Comparison of ENCODE assay signal across 35 cellular contexts in the genomic region with DNA sequence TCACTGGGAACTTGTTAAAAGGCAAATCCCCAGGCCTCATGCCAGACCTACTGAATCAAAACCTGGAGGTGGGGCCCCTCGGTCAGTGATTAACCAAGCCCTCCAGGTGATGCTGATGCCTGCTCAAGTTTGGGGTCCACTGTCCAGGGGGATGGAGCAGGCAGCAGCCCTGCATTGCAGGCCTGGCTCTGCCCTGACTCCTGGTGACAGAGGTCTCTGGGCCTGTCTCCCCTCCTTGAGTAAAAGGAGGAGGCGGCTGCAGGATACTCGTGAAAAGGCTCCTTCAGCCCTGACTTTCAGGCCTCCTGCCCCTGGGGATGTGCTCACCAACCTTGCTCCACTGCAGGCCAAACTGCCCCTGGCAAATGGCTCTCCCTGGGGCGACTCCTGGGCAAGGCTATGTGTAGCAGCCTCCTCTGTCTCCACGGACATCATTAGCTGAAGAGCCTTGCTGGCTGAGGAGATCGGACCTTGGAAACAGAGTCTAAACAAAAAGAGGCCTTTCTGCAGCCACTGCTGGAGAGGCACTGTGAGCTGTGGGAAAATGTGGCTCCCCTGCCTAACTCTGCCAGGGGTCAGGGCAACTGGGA.
"Had no signal": no experiment of that assay in that cellular context is flagged by ENCODE, and none has a peak within 500 bp of the region (broad histone marks: within the 10 kb centered on the region; RNA-seq: fewer than 3 reads in every experiment).

No MANE protein-coding gene starts in this region.

- H3K27ac Mint-ChIP-seq: activated CD4-positive, alpha-beta T cell treated with anti-CD3 and anti-CD28 coated beads, Interleukin-2, amount 10 ng/mL, durations not matched to agents 24 days and 14 days; activated CD8-positive, alpha-beta T cell treated with anti-CD3 and anti-CD28 coated beads, Interleukin-2, amount 10 ng/mL, durations not matched to agents 7 days and 5 days; activated naive CD4-positive, alpha-beta T cell treated with anti-CD3 and anti-CD28 coated beads, Interleukin-2, amount 50 U/mL, for 24 hours; activated naive CD8-positive, alpha-beta T cell treated with anti-CD3 and anti-CD28 coated beads, Interleukin-2, amount 10 ng/mL, durations not matched to agents 7 days and 5 days; activated T-helper 17 cell treated with anti-CD3 and anti-CD28 coated beads, Interleukin-2, amount 50 U/mL, for 72 hours; T-helper 1 cell treated with Interleukin-12 subunit alpha and Interleukin-12 subunit beta and Interleukin-4 antibody, amounts not matched to agents 30 μg/mL and 1 μg/mL, for 36 hours; T-helper 2 cell treated with Interferon-gamma antibody and Interleukin-4, amounts not matched to agents 5 μg/mL and 100 μg/mL, for 36 hours had no signal

- H3K36me3 ChIP-seq: ascending aorta, breast epithelium, MG63, Peyer's patch, SJSA1 had no signal

- H3K4me3 Mint-ChIP-seq: activated CD4-positive, alpha-beta T cell treated with anti-CD3 and anti-CD28 coated beads, Interleukin-2, amount 10 ng/mL, durations not matched to agents 24 days and 14 days; activated CD8-positive, alpha-beta T cell treated with anti-CD3 and anti-CD28 coated beads, Interleukin-2, amount 10 ng/mL, durations not matched to agents 7 days and 5 days; activated naive CD4-positive, alpha-beta T cell treated with anti-CD3 and anti-CD28 coated beads, Interleukin-2, amount 50 U/mL, for 24 hours; activated naive CD8-positive, alpha-beta T cell treated with anti-CD3 and anti-CD28 coated beads, Interleukin-2, amount 10 ng/mL, durations not matched to agents 7 days and 5 days; activated T-helper 17 cell treated with anti-CD3 and anti-CD28 coated beads, Interleukin-2, amount 50 U/mL, for 72 hours; T-helper 1 cell treated with Interleukin-12 subunit alpha and Interleukin-12 subunit beta and Interleukin-4 antibody, amounts not matched to agents 30 μg/mL and 1 μg/mL, for 36 hours; T-helper 2 cell treated with Interferon-gamma antibody and Interleukin-4, amounts not matched to agents 5 μg/mL and 100 μg/mL, for 36 hours had no signal

- H3K4me1 Mint-ChIP-seq: activated CD4-positive, alpha-beta T cell treated with anti-CD3 and anti-CD28 coated beads, Interleukin-2, amount 10 ng/mL, durations not matched to agents 24 days and 14 days; activated naive CD4-positive, alpha-beta T cell treated with anti-CD3 and anti-CD28 coated beads, Interleukin-2, amount 50 U/mL, for 24 hours; activated naive CD8-positive, alpha-beta T cell treated with anti-CD3 and anti-CD28 coated beads, Interleukin-2, amount 10 ng/mL, durations not matched to agents 7 days and 5 days; activated T-helper 17 cell treated with anti-CD3 and anti-CD28 coated beads, Interleukin-2, amount 50 U/mL, for 72 hours had no signal

- DNase-seq: activated CD4-positive, alpha-beta T cell treated with anti-CD3 and anti-CD28 coated beads, Interleukin-2, amount 10 ng/mL, durations not matched to agents 24 days and 14 days; activated CD4-positive, alpha-beta T cell treated with anti-CD3 and anti-CD28 coated beads, Interleukin-2, amount 50 U/mL, for 4 hours; activated CD8-positive, alpha-beta memory T cell treated with anti-CD3 and anti-CD28 coated beads, Interleukin-2, amount 50 U/mL, for 48 hours; activated CD8-positive, alpha-beta T cell treated with anti-CD3 and anti-CD28 coated beads, Interleukin-2, amount 10 ng/mL, durations not matched to agents 7 days and 5 days; activated effector memory CD4-positive, alpha-beta T cell treated with anti-CD3 and anti-CD28 coated beads, Interleukin-2, amount 50 U/mL, for 16 hours; activated naive CD4-positive, alpha-beta T cell; activated naive CD8-positive, alpha-beta T cell treated with anti-CD3 and anti-CD28 coated beads, Interleukin-2, amount 10 ng/mL, durations not matched to agents 7 days and 5 days; activated T-cell treated with anti-CD3 and anti-CD28 coated beads, Interleukin-2, amount 50 U/mL, for 48 hours; amygdala; body of pancreas; Karpas-422; KBM-7; MG63; NCI-H1048; NCI-H1105 treated with DMSO at 0.1 percent for 48 hours; NCI-H1436; NCI-H1694; NCI-H1930; NCI-H2081 treated with DMSO at 0.1 percent for 48 hours; NCI-H510A; NCI-H526; NCI-H748 treated with DMSO at 0.1 percent for 48 hours; NK-92 treated with Interleukin-12 subunit alpha and Interleukin-12 subunit beta, amount 100 ng/mL, for 24 hours; PC-3; Peyer's patch; RPMI8226; SHP77 treated with DMSO at 0.1 percent for 48 hours; SK-N-SH had no signal

- H3K4me2 ChIP-seq: SK-N-SH had no signal

- H3K9ac ChIP-seq: SK-N-SH had no signal

- H3K4me3 ChIP-seq: ascending aorta, body of pancreas, breast epithelium, MG63, Peyer's patch, SJSA1 had no signal

- H3K36me3 Mint-ChIP-seq: activated naive CD4-positive, alpha-beta T cell treated with anti-CD3 and anti-CD28 coated beads, Interleukin-2, amount 50 U/mL, for 24 hours; activated naive CD8-positive, alpha-beta T cell treated with anti-CD3 and anti-CD28 coated beads, Interleukin-2, amount 10 ng/mL, durations not matched to agents 7 days and 5 days had no signal

- H3K9me3 ChIP-seq: ascending aorta, body of pancreas, breast epithelium, MG63, Peyer's patch, SJSA1, SK-N-SH had no signal

- H3K27me3 ChIP-seq: ascending aorta, body of pancreas, breast epithelium, MG63, Peyer's patch, SJSA1 had no signal

- H3K4me1 ChIP-seq: ascending aorta, body of pancreas, breast epithelium, Peyer's patch, SJSA1 had no signal

- H3K9me3 Mint-ChIP-seq: activated CD4-positive, alpha-beta T cell treated with anti-CD3 and anti-CD28 coated beads, Interleukin-2, amount 10 ng/mL, durations not matched to agents 24 days and 14 days; activated naive CD4-positive, alpha-beta T cell treated with anti-CD3 and anti-CD28 coated beads, Interleukin-2, amount 50 U/mL, for 24 hours; activated naive CD8-positive, alpha-beta T cell treated with anti-CD3 and anti-CD28 coated beads, Interleukin-2, amount 10 ng/mL, durations not matched to agents 7 days and 5 days; activated T-helper 17 cell treated with anti-CD3 and anti-CD28 coated beads, Interleukin-2, amount 50 U/mL, for 72 hours; T-helper 1 cell treated with Interleukin-12 subunit alpha and Interleukin-12 subunit beta and Interleukin-4 antibody, amounts not matched to agents 30 μg/mL and 1 μg/mL, for 36 hours; T-helper 2 cell treated with Interferon-gamma antibody and Interleukin-4, amounts not matched to agents 5 μg/mL and 100 μg/mL, for 36 hours had no signal

- ATAC-seq: activated CD8-positive, alpha-beta T cell treated with anti-CD3 and anti-CD28 coated beads, Interleukin-2, amount 10 ng/mL, durations not matched to agents 7 days and 5 days; activated T-helper 17 cell treated with anti-CD3 and anti-CD28 coated beads, Interleukin-2, amount 50 U/mL, for 72 hours; body of pancreas; PC-3 had no signal

- H3K27ac ChIP-seq: ascending aorta, body of pancreas, breast epithelium, Peyer's patch, SJSA1 had no signal
